Comparison of ENCODE assay signal across 1 cellular context in genomic region chr14:21099596-21099985, GRCh38.
TF ChIP-seq lines count a peak whose summit lies in the region.

No MANE protein-coding gene starts in this region.

TF ChIP-seq in GM23338, 12 proteins besides CTCF, POLR2A, EP300 and RAD21 (continued from another document):
- TF ChIP-seq ZNF462 (CRISPR knock-in tag; IDR thresholded peaks at IDR 0.05) (no peak), ETS1 (IDR thresholded peaks at IDR 0.05) (no peak), NANOG (IDR thresholded peaks at IDR 0.05; ENCODE audit: borderline replicate concordance) (no peak), ZNF331 (CRISPR knock-in tag; IDR thresholded peaks at IDR 0.05; ENCODE audit: low read depth) (no peak), CREB1 (CRISPR knock-in tag; IDR thresholded peaks at IDR 0.05; ENCODE audit: low read depth) (no peak)
